Comparison of ENCODE assay signal across 19 cellular contexts in genomic region chr1:205133287-205133686, GRCh38. TPM values are rescaled to one million over a fixed set of nuclear protein-coding genes. Genes with fewer than 3 reads are reported as not detected.
DNase-seq lines count a peak whose midpoint lies in the region; ATAC-seq and TF ChIP-seq lines count a peak whose summit lies in the region.
"Had no signal": no experiment of that assay in that cellular context is flagged by ENCODE, and none has a peak within 500 bp of the region (broad histone marks: within the 10 kb centered on the region; RNA-seq: fewer than 3 reads in every experiment).

No MANE protein-coding gene starts in this region.

- no peaks in the 10 kb centered on the region for H3K9me3 ChIP-seq in OCI-LY3 (ENCODE audit: insufficient read depth, low read length)
- no peaks in the 10 kb centered on the region for H3K9me3 ChIP-seq in CD8-positive, alpha-beta memory T cell (ENCODE audit: low read length)
- H3K9me3 ChIP-seq: BLaER1 treated with 17β-estradiol and CSF1 and Interleukin-3, amounts not matched to agents 10 nM and 100 nM had no signal

- CTCF ChIA-PET in CD8-positive, alpha-beta memory T cell (lab: Charles Lee) = interaction anchor here (2.2 kb wide), 1 partner anchor 8 kb away, joined by 7 read pairs; no protein-coding TSS in a partner anchor
- CTCF ChIA-PET in WTC11 (lab: Charles Lee) = no interaction called here

- H4K20me1 ChIP-seq in OCI-LY3 (ENCODE audit: insufficient read depth, low read length) = no peaks in the 10 kb centered on the region
- H4K20me1 ChIP-seq: BLaER1 treated with 17β-estradiol and CSF1 and Interleukin-3, amounts not matched to agents 10 nM and 100 nM had no signal

- H2AFZ ChIP-seq in OCI-LY3 (ENCODE audit: low read depth, low read length) = no peak overlapping the region

- H3K9ac ChIP-seq in OCI-LY3 (ENCODE audit: low read length) = no peak overlapping the region
- H3K9ac ChIP-seq: BLaER1 treated with 17β-estradiol and CSF1 and Interleukin-3, amounts not matched to agents 10 nM and 100 nM had no signal

- no peaks in the 10 kb centered on the region for H3K27me3 ChIP-seq in OCI-LY3 (ENCODE audit: low read depth, low read length)
- no peaks in the 10 kb centered on the region for H3K27me3 ChIP-seq in CD8-positive, alpha-beta memory T cell (ENCODE audit: insufficient read depth, low read length, poor library complexity, severe bottlenecking)
- H3K27me3 ChIP-seq: BLaER1 treated with 17β-estradiol and CSF1 and Interleukin-3, amounts not matched to agents 10 nM and 100 nM had no signal

- TF ChIP-seq CTCF in OCI-LY3 (IDR thresholded peaks at IDR 0.05; ENCODE audit: low read depth, low read length) (no peak), WTC11 (IDR thresholded peaks at IDR 0.05) (no peak)

- DNase-seq in memory B cell (ENCODE audit: low spot score in 2 of 2) (no peak), Kasumi-1 (lab: John Stamatoyannopoulos, UW) (no peak), WTC11 (ENCODE audit: low spot score) (no peak)
- DNase-seq in CD8-positive, alpha-beta memory T cell = no peak
- DNase-seq: 8988T; ACHN; CD4-positive, alpha-beta T cell; CD8-positive, alpha-beta T cell; COR-L47; DMS 273 treated with DMSO at 0.1 percent for 48 hours; DMS153; DMS53; DMS79; DND-41; EL; GDM1 had no signal

- ATAC-seq in memory B cell (ENCODE audit: low read depth) (peak; percentile 61), WTC11 (no peak)
- ATAC-seq: CD8-positive, alpha-beta T cell had no signal

- H3K4me2 ChIP-seq in OCI-LY3 (ENCODE audit: low read length) = peak overlapping the region; percentile 1; the same call in 1 of the 2 replicates
- H3K4me2 ChIP-seq: BLaER1 treated with 17β-estradiol and CSF1 and Interleukin-3, amounts not matched to agents 10 nM and 100 nM had no signal

- H3K79me2 ChIP-seq in OCI-LY3 (ENCODE audit: low read length) = no peaks in the 10 kb centered on the region

- H3K4me3 Mint-ChIP-seq in memory B cell (no peak overlapping the region), WTC11 (no peak overlapping the region)
- H3K4me3 Mint-ChIP-seq in CD8-positive, alpha-beta memory T cell = no peak overlapping the region
- H3K4me3 Mint-ChIP-seq: CD4-positive, alpha-beta T cell; CD8-positive, alpha-beta T cell had no signal

- H3K27me3 Mint-ChIP-seq in memory B cell (no peaks in the 10 kb centered on the region), WTC11 (ENCODE audit: low read depth) (no peaks in the 10 kb centered on the region)
- H3K27me3 Mint-ChIP-seq in CD8-positive, alpha-beta memory T cell = peaks cover 0 to 5% of the 10 kb centered on the region in 2 donors
- H3K27me3 Mint-ChIP-seq: CD4-positive, alpha-beta T cell had no signal

- H3K4me3 ChIP-seq in OCI-LY3 (ENCODE audit: low read length) = no peak overlapping the region
- H3K4me3 ChIP-seq in CD8-positive, alpha-beta memory T cell (ENCODE audit: low read length) = no peak overlapping the region
- H3K4me3 ChIP-seq: BLaER1 treated with 17β-estradiol and CSF1 and Interleukin-3, amounts not matched to agents 10 nM and 100 nM had no signal

- no peaks in the 10 kb centered on the region for H3K36me3 ChIP-seq in OCI-LY3 (replicated peaks; ENCODE audit: low read depth, low read length)
- no peaks in the 10 kb centered on the region for H3K36me3 ChIP-seq in CD8-positive, alpha-beta memory T cell (ENCODE audit: insufficient read depth, low read length)
- H3K36me3 ChIP-seq: BLaER1 treated with 17β-estradiol and CSF1 and Interleukin-3, amounts not matched to agents 10 nM and 100 nM had no signal

- no peak overlapping the region for H3K27ac ChIP-seq in OCI-LY3 (ENCODE audit: low read length)
- no peak overlapping the region for H3K27ac ChIP-seq in CD8-positive, alpha-beta memory T cell (ENCODE audit: low read depth, low read length)
- H3K27ac ChIP-seq: BLaER1 treated with 17β-estradiol and CSF1 and Interleukin-3, amounts not matched to agents 10 nM and 100 nM; C4-2B had no signal

- POLR2A ChIA-PET in CD8-positive, alpha-beta memory T cell (lab: Charles Lee) = no interaction called here
- POLR2A ChIA-PET in WTC11 (lab: Charles Lee) = no interaction called here

- peaks cover 8% of the 10 kb centered on the region for H3K4me1 Mint-ChIP-seq in memory B cell
- H3K4me1 Mint-ChIP-seq in CD8-positive, alpha-beta memory T cell = no peaks in the 10 kb centered on the region
- H3K4me1 Mint-ChIP-seq in WTC11 = peaks cover 8% of the 10 kb centered on the region

- H3K36me3 Mint-ChIP-seq in memory B cell = no peaks in the 10 kb centered on the region
- H3K36me3 Mint-ChIP-seq in CD8-positive, alpha-beta memory T cell = no peaks in the 10 kb centered on the region
- peaks cover 1% of the 10 kb centered on the region; the same call in 1 of the 2 replicates for H3K36me3 Mint-ChIP-seq in WTC11
- H3K36me3 Mint-ChIP-seq: CD8-positive, alpha-beta T cell had no signal

- H3K4me1 ChIP-seq in OCI-LY3 (ENCODE audit: low read length) = peaks cover 37% of the 10 kb centered on the region
- no peaks in the 10 kb centered on the region for H3K4me1 ChIP-seq in CD8-positive, alpha-beta memory T cell (ENCODE audit: insufficient read depth, low read length)

- H3K27ac Mint-ChIP-seq in memory B cell (no peak overlapping the region), WTC11 (no peak overlapping the region)
- no peak overlapping the region for H3K27ac Mint-ChIP-seq in CD8-positive, alpha-beta memory T cell
- H3K27ac Mint-ChIP-seq: CD4-positive, alpha-beta T cell; CD8-positive, alpha-beta T cell had no signal

- H3K9me3 Mint-ChIP-seq in memory B cell = no peaks in the 10 kb centered on the region
- H3K9me3 Mint-ChIP-seq in CD8-positive, alpha-beta memory T cell = no peaks in the 10 kb centered on the region
- peaks cover 2% of the 10 kb centered on the region for H3K9me3 Mint-ChIP-seq in WTC11
- H3K9me3 Mint-ChIP-seq: CD4-positive, alpha-beta T cell; CD8-positive, alpha-beta T cell had no signal

TF ChIP-seq in WTC11, 78 proteins besides CTCF, POLR2A, EP300 and RAD21 (continues in another document):
- TF ChIP-seq ZNF512 (CRISPR knock-in tag; IDR thresholded peaks at IDR 0.05; ENCODE audit: borderline replicate concordance) (no peak), ELF4 (CRISPR knock-in tag; IDR thresholded peaks at IDR 0.05; ENCODE audit: low read depth) (no peak), TEAD1 (CRISPR knock-in tag; IDR thresholded peaks at IDR 0.05) (no peak), OVOL2 (CRISPR knock-in tag; IDR thresholded peaks at IDR 0.05; ENCODE audit: borderline replicate concordance) (no peak), FOXJ3 (CRISPR knock-in tag; IDR thresholded peaks at IDR 0.05; ENCODE audit: borderline replicate concordance) (no peak)
- TF ChIP-seq, protein P1, sequence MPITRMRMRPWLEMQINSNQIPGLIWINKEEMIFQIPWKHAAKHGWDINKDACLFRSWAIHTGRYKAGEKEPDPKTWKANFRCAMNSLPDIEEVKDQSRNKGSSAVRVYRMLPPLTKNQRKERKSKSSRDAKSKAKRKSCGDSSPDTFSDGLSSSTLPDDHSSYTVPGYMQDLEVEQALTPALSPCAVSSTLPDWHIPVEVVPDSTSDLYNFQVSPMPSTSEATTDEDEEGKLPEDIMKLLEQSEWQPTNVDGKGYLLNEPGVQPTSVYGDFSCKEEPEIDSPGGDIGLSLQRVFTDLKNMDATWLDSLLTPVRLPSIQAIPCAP (CRISPR knock-in tag; IDR thresholded peaks at IDR 0.05) = no peak
- TF ChIP-seq, protein P2, sequence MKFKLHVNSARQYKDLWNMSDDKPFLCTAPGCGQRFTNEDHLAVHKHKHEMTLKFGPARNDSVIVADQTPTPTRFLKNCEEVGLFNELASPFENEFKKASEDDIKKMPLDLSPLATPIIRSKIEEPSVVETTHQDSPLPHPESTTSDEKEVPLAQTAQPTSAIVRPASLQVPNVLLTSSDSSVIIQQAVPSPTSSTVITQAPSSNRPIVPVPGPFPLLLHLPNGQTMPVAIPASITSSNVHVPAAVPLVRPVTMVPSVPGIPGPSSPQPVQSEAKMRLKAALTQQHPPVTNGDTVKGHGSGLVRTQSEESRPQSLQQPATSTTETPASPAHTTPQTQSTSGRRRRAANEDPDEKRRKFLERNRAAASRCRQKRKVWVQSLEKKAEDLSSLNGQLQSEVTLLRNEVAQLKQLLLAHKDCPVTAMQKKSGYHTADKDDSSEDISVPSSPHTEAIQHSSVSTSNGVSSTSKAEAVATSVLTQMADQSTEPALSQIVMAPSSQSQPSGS (CRISPR knock-in tag; IDR thresholded peaks at IDR 0.05; ENCODE audit: borderline replicate concordance, low read depth) = no peak
- TF ChIP-seq, protein P3, sequence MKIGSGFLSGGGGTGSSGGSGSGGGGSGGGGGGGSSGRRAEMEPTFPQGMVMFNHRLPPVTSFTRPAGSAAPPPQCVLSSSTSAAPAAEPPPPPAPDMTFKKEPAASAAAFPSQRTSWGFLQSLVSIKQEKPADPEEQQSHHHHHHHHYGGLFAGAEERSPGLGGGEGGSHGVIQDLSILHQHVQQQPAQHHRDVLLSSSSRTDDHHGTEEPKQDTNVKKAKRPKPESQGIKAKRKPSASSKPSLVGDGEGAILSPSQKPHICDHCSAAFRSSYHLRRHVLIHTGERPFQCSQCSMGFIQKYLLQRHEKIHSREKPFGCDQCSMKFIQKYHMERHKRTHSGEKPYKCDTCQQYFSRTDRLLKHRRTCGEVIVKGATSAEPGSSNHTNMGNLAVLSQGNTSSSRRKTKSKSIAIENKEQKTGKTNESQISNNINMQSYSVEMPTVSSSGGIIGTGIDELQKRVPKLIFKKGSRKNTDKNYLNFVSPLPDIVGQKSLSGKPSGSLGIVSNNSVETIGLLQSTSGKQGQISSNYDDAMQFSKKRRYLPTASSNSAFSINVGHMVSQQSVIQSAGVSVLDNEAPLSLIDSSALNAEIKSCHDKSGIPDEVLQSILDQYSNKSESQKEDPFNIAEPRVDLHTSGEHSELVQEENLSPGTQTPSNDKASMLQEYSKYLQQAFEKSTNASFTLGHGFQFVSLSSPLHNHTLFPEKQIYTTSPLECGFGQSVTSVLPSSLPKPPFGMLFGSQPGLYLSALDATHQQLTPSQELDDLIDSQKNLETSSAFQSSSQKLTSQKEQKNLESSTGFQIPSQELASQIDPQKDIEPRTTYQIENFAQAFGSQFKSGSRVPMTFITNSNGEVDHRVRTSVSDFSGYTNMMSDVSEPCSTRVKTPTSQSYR (CRISPR knock-in tag; IDR thresholded peaks at IDR 0.05) = no peak

RNA-seq across cellular contexts. Expression of gene RBBP5, which starts 11.5 kb away (rescaled TPM):
- total RNA-seq in CD8-positive, alpha-beta memory T cell = 10 to 100 TPM; 27.5 to 30.8 TPM
- 20.8 TPM for polyA plus RNA-seq in CD8-positive, alpha-beta memory T cell
- 18.5 to 23.8 TPM (median 20.1 TPM) in 3 replicates for total RNA-seq in WTC11 (2021)

RNA-seq across cellular contexts. Expression of gene TMEM81, which starts 49.0 kb away (rescaled TPM):
- total RNA-seq in CD8-positive, alpha-beta memory T cell = 1 to 10 TPM; 2.9 to 4.6 TPM
- 0.37 TPM for polyA plus RNA-seq in CD8-positive, alpha-beta memory T cell
- total RNA-seq in WTC11 (2021) = 5.7 to 7.5 TPM (median 5.7 TPM) in 3 replicates
